29 cellular contexts compared by ENCODE assay signal in genomic region chr3:3212781-3213416, GRCh38.
"Had no signal": no experiment of that assay in that cellular context is flagged by ENCODE, and none has a peak within 500 bp of the region (broad histone marks: within the 10 kb centered on the region; RNA-seq: fewer than 3 reads in every experiment).

No MANE protein-coding gene starts in this region.

- H3K4me3 ChIP-seq: colonic mucosa, esophagus muscularis mucosa, gastroesophageal sphincter, heart left ventricle, hepatocyte, lung, neural progenitor cell, prostate gland, right atrium auricular region, sigmoid colon, testis, tibial nerve, upper lobe of right lung, uterus had no signal

- H3K36me3 ChIP-seq: colonic mucosa, esophagus muscularis mucosa, gastroesophageal sphincter, heart left ventricle, neural progenitor cell, prostate gland, right atrium auricular region, sigmoid colon, tibial nerve, upper lobe of right lung, uterus had no signal

- FAIRE-seq: endothelial cell of umbilical vein, kidney had no signal

- H3K4me3 Mint-ChIP-seq: naive thymus-derived CD4-positive, alpha-beta T cell; nephron; neural progenitor cell; stimulated activated memory B cell treated with anti-CD40 and anti-IgM and Interleukin-4, amounts not matched to agents 10 μg/mL and 1 μg/mL and 100 μg/mL, for 72 hours had no signal

- H3K9me3 Mint-ChIP-seq: nephron; neural progenitor cell; stimulated activated memory B cell treated with anti-CD40 and anti-IgM and Interleukin-4, amounts not matched to agents 10 μg/mL and 1 μg/mL and 100 μg/mL, for 72 hours had no signal

- H3K27me3 ChIP-seq: colonic mucosa, foreskin keratinocyte, gastroesophageal sphincter, neural progenitor cell, right atrium auricular region, sigmoid colon, testis, tibial nerve, upper lobe of right lung, uterus had no signal

- H3K27ac ChIP-seq: colonic mucosa, esophagus muscularis mucosa, foreskin keratinocyte, gastroesophageal sphincter, heart left ventricle, hepatocyte, neural progenitor cell, prostate gland, right atrium auricular region, sigmoid colon, testis, tibial nerve, upper lobe of right lung, uterus had no signal

- H3K9me3 ChIP-seq: colonic mucosa, esophagus muscularis mucosa, gastroesophageal sphincter, heart left ventricle, prostate gland, right atrium auricular region, sigmoid colon, testis, tibial nerve, upper lobe of right lung, uterus had no signal

- DNase-seq: colonic mucosa; dermis blood vessel endothelial cell; effector memory CD4-positive, alpha-beta T cell; foreskin keratinocyte; heart left ventricle; kidney; mesenchymal stem cell; midbrain; naive thymus-derived CD4-positive, alpha-beta T cell; sigmoid colon; stimulated activated CD4-positive, alpha-beta T cell treated with anti-CD3 and anti-CD28 coated beads, Interleukin-2, amount 100 ng/mL, for 24 hours; stimulated activated CD4-positive, alpha-beta T cell treated with anti-CD3 and anti-CD28 coated beads, Interleukin-4, amount 100 ng/mL, for 4 hours; stimulated activated naive CD8-positive, alpha-beta T cell treated with anti-CD3 and anti-CD28 coated beads, Interleukin-15, Interleukin-2, amounts not matched to agents 100 U/mL and 50 U/mL, for 24 hours; substantia nigra; testis; upper lobe of right lung; uterus had no signal

- ATAC-seq: foreskin keratinocyte; gastroesophageal sphincter; heart left ventricle; left lobe of liver; naive thymus-derived CD4-positive, alpha-beta T cell; stimulated activated memory B cell treated with anti-CD40 and anti-IgM and Interleukin-4, amounts not matched to agents 10 μg/mL and 1 μg/mL and 100 μg/mL, for 72 hours; stimulated activated naive CD8-positive, alpha-beta T cell treated with anti-CD3 and anti-CD28 coated beads, Interleukin-15, Interleukin-2, amounts not matched to agents 100 U/mL and 50 U/mL, for 24 hours; upper lobe of right lung had no signal

- H3K27me3 Mint-ChIP-seq: stimulated activated memory B cell treated with anti-CD40 and anti-IgM and Interleukin-4, amounts not matched to agents 10 μg/mL and 1 μg/mL and 100 μg/mL, for 72 hours had no signal

- H3K36me3 Mint-ChIP-seq: naive thymus-derived CD4-positive, alpha-beta T cell; neural progenitor cell; stimulated activated memory B cell treated with anti-CD40 and anti-IgM and Interleukin-4, amounts not matched to agents 10 μg/mL and 1 μg/mL and 100 μg/mL, for 72 hours had no signal

- H3K27ac Mint-ChIP-seq: naive thymus-derived CD4-positive, alpha-beta T cell; nephron; neural progenitor cell; stimulated activated memory B cell treated with anti-CD40 and anti-IgM and Interleukin-4, amounts not matched to agents 10 μg/mL and 1 μg/mL and 100 μg/mL, for 72 hours had no signal

- H3K4me1 ChIP-seq: colonic mucosa, esophagus muscularis mucosa, foreskin keratinocyte, gastroesophageal sphincter, heart left ventricle, neural progenitor cell, prostate gland, right atrium auricular region, sigmoid colon, testis, tibial nerve, upper lobe of right lung, uterus had no signal

- H3K4me1 Mint-ChIP-seq: naive thymus-derived CD4-positive, alpha-beta T cell; nephron; neural progenitor cell; stimulated activated memory B cell treated with anti-CD40 and anti-IgM and Interleukin-4, amounts not matched to agents 10 μg/mL and 1 μg/mL and 100 μg/mL, for 72 hours had no signal
